In the genomic region with DNA sequence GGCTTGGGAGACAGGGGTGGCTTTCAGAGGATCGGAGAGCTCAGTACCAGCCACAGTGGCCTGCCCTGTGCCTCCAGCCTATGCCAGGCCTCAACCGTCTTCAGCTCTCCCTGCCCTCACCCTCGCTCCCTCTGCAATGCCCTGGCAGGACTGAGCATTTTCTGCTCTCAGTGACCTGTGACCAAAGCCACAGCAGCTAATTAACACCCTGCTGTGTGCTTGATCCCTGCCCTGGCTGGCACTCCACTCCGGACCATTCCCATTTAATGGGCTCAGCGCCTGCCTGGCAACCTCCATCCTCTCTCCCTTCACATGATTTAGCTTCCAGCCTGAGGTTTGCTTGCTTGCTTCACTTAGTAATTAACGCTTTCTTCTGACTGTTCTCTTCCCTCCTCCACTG, we compare ENCODE assay signal across 14 cellular contexts.
A peak's percentile ranks its signal among the peaks of the same experiment; 100 is the strongest.
DNase-seq lines count a peak whose midpoint lies in the region; ATAC-seq, FAIRE-seq and TF ChIP-seq lines count a peak whose summit lies in the region.
"Had no signal": no experiment of that assay in that cellular context is flagged by ENCODE, and none has a peak within 500 bp of the region (broad histone marks: within the 10 kb centered on the region; RNA-seq: fewer than 3 reads in every experiment).

No MANE protein-coding gene starts in this region.

- no peak for TF ChIP-seq CTCF in neural crest cell (conservative IDR thresholded peaks at IDR 0.05)

- no peak for TF ChIP-seq RAD21 in Ishikawa (IDR thresholded peaks at IDR 0.05; ENCODE audit: low read depth)

- no peaks in the 10 kb centered on the region for H3K27me3 Mint-ChIP-seq in neural crest cell (ENCODE audit: low read depth)

- no peak overlapping the region for H3K4me3 Mint-ChIP-seq in neural crest cell
- H3K4me3 Mint-ChIP-seq: B cell; CD4-positive, alpha-beta memory T cell had no signal

- ATAC-seq in HG03439 (IDR thresholded peaks at IDR 0.05; ENCODE audit: unreplicated experiment): no peak

- no peaks in the 10 kb centered on the region for H3K36me3 Mint-ChIP-seq in neural crest cell (ENCODE audit: low read depth)
- H3K36me3 Mint-ChIP-seq: CD4-positive, alpha-beta memory T cell had no signal

- peak overlapping the region; percentile 72 for H3K27ac Mint-ChIP-seq in neural crest cell (ENCODE audit: unreplicated experiment)
- H3K27ac Mint-ChIP-seq: B cell; CD4-positive, alpha-beta memory T cell had no signal

- H3K4me1 Mint-ChIP-seq in neural crest cell: no peaks in the 10 kb centered on the region
- H3K4me1 Mint-ChIP-seq: B cell; CD4-positive, alpha-beta memory T cell had no signal

- TF ChIP-seq EP300 in Ishikawa (IDR thresholded peaks at IDR 0.05; ENCODE audit: borderline replicate concordance): no peak; the same call in 1 of the 2 replicates

- DNase-seq in Ammon's horn (ENCODE audit: low spot score) (peak; percentile 70), cerebellum (ENCODE audit: low spot score) (peak; percentile 61), neural crest cell (ENCODE audit: low read depth, low spot score) (no peak), HUDEP-2 (lab: John Stamatoyannopoulos, UW; ENCODE audit: unreplicated experiment in 76 of 76) (no peak), RCC 7860 (ENCODE audit: low spot score) (no peak)
- DNase-seq: CD4-positive, alpha-beta memory T cell; Karpas-422; NCI-H2029; NCI-H2171 treated with DMSO at 0.1 percent for 48 hours; NCI-H510A treated with DMSO at 0.1 percent for 48 hours; NK-92 treated with Interleukin-12 subunit alpha and Interleukin-12 subunit beta, amount 100 ng/mL, for 24 hours had no signal

- peaks cover 4% of the 10 kb centered on the region for H3K9me3 Mint-ChIP-seq in neural crest cell

- no peak for FAIRE-seq in RCC 7860 (lab: Jason Lieb, UNC)

TF ChIP-seq in Ishikawa, 13 proteins besides CTCF, POLR2A, EP300 and RAD21:
- TF ChIP-seq, protein P1, sequence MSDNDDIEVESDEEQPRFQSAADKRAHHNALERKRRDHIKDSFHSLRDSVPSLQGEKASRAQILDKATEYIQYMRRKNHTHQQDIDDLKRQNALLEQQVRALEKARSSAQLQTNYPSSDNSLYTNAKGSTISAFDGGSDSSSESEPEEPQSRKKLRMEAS (IDR thresholded peaks at IDR 0.05): no peak
- TF ChIP-seq NFIC (IDR thresholded peaks at IDR 0.05) (peak; percentile 58), CREB1 (IDR thresholded peaks at IDR 0.05; ENCODE audit: low read depth) (no peak), TAF1 (IDR thresholded peaks at IDR 0.05; ENCODE audit: low read depth) (no peak), FOXM1 (IDR thresholded peaks at IDR 0.05; ENCODE audit: borderline replicate concordance, low read depth) (no peak), TCF12 (IDR thresholded peaks at IDR 0.05; ENCODE audit: low read depth) (no peak), EGR1 (IDR thresholded peaks at IDR 0.05) (no peak), YY1 (IDR thresholded peaks at IDR 0.05; ENCODE audit: low read depth) (no peak)
- TF ChIP-seq, protein P2, sequence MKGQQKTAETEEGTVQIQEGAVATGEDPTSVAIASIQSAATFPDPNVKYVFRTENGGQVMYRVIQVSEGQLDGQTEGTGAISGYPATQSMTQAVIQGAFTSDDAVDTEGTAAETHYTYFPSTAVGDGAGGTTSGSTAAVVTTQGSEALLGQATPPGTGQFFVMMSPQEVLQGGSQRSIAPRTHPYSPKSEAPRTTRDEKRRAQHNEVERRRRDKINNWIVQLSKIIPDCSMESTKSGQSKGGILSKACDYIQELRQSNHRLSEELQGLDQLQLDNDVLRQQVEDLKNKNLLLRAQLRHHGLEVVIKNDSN (IDR thresholded peaks at IDR 0.05): no peak

Comparison
In these comparisons a context has a peak if more than half of its experiments do, and no peak if none do; other contexts are left out.
1. DNase-seq: peak in Ammon's horn (single experiment) and cerebellum (single experiment); none in neural crest cell (single experiment), HUDEP-2 (0 of 76) and RCC 7860 (single experiment).